ENCODE assay signal across 4 cellular contexts in the genomic region with DNA sequence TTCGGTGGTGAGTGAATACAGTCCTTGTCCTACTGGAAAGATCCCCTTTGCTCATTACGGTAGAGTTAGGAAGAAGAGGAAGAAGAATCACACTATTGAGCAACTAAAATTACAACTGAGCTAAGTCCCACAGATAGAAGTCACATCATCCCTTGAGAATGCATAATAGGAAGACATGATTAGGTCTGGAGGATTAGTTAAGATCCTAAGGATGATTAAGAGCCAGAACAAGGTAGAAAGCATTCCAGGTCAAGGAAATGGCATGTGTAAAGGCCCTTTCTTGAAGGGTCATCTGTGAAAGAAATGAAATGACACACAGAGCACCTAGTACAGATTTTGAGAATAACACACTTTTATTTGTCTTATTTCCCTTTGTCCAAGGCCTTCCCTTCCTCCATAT.
"Had no signal": no experiment of that assay in that cellular context is flagged by ENCODE, and none has a peak within 500 bp of the region (broad histone marks: within the 10 kb centered on the region; RNA-seq: fewer than 3 reads in every experiment).

No MANE protein-coding gene starts in this region.

- DNase-seq: GM23248, H9, HCEC 1CT, KG1 had no signal

- H2AFZ ChIP-seq: GM23248 had no signal

- H3K4me3 ChIP-seq: GM23248 had no signal

- H3K27ac ChIP-seq: GM23248 had no signal

- H3K9ac ChIP-seq: GM23248 had no signal
